In genomic region chr22:46773074-46773473, GRCh38 we compare ENCODE assay signal across 10 cellular contexts. TPM values are rescaled to one million over a fixed set of nuclear protein-coding genes. Genes with fewer than 3 reads are reported as not detected.
DNase-seq lines count a peak whose midpoint lies in the region; ATAC-seq, FAIRE-seq and TF ChIP-seq lines count a peak whose summit lies in the region.
"Had no signal": no experiment of that assay in that cellular context is flagged by ENCODE, and none has a peak within 500 bp of the region (broad histone marks: within the 10 kb centered on the region; RNA-seq: fewer than 3 reads in every experiment).

No MANE protein-coding gene starts in this region.

- H3K36me3 ChIP-seq in mesenchymal stem cell (ENCODE audit: control insufficient read depth in 1 of 2, insufficient read depth in 2 of 2, low read depth in 1 of 2, low read length in 2 of 2): peaks cover 6 to 9% of the 10 kb centered on the region in 2 experiments

- H3K4me3 ChIP-seq in A549: no peak overlapping the region
- H3K4me3 ChIP-seq in GM12865 (ENCODE audit: low read depth, low read length): peak overlapping the region; percentile 52
- H3K4me3 ChIP-seq in mesenchymal stem cell (ENCODE audit: insufficient read depth in 1 of 2, low read depth in 1 of 2, low read length in 2 of 2): no peak overlapping the region

- H4K8ac ChIP-seq in mesenchymal stem cell (ENCODE audit: low read length): no peak overlapping the region

- no peak overlapping the region for H2BK5ac ChIP-seq in mesenchymal stem cell (ENCODE audit: low read depth, low read length, poor library complexity, severe bottlenecking)

- TF ChIP-seq RAD21 in A549 (conservative IDR thresholded peaks at IDR 0.05 in 1 of 2, IDR thresholded peaks at IDR 0.05 in 1 of 2): no peak

- H2AFZ ChIP-seq in mesenchymal stem cell (ENCODE audit: low read depth, low read length): no peak overlapping the region

- peak overlapping the region in 1 of 2 experiments; percentile 34 for H3K18ac ChIP-seq in mesenchymal stem cell (ENCODE audit: low read depth in 1 of 2, low read length in 2 of 2)

- H3K4me3 Mint-ChIP-seq in activated CD8-positive, alpha-beta T cell treated with anti-CD3 and anti-CD28 coated beads, Interleukin-2, amount 10 ng/mL, durations not matched to agents 7 days and 5 days: no peak overlapping the region

- H3K36me3 Mint-ChIP-seq in activated CD8-positive, alpha-beta T cell treated with anti-CD3 and anti-CD28 coated beads, Interleukin-2, amount 10 ng/mL, durations not matched to agents 7 days and 5 days (ENCODE audit: low read depth): peaks cover 34% of the 10 kb centered on the region

- TF ChIP-seq POLR2A in A549 (IDR thresholded peaks at IDR 0.05; ENCODE audit: low read length): no peak

- no peaks in the 10 kb centered on the region for H3K27me3 ChIP-seq in mesenchymal stem cell (ENCODE audit: control insufficient read depth in 1 of 2, insufficient read depth in 1 of 2, low read length in 2 of 2)

- H3K27ac ChIP-seq in A549 (peak overlapping the region; percentile 67 to 96), mesenchymal stem cell (ENCODE audit: low read length, poor library complexity, severe bottlenecking) (peak overlapping the region; percentile 94)

- H3K79me1 ChIP-seq in mesenchymal stem cell (replicated peaks; ENCODE audit: low read length, poor library complexity, severe bottlenecking): peaks cover 20% of the 10 kb centered on the region

- no peak overlapping the region for H2BK12ac ChIP-seq in mesenchymal stem cell (ENCODE audit: low read length in 2 of 2)

- H3K9me3 ChIP-seq in A549: no peaks in the 10 kb centered on the region
- no peaks in the 10 kb centered on the region for H3K9me3 ChIP-seq in mesenchymal stem cell (ENCODE audit: control insufficient read depth, low read length)

- H3K4me1 Mint-ChIP-seq in activated CD8-positive, alpha-beta T cell treated with anti-CD3 and anti-CD28 coated beads, Interleukin-2, amount 10 ng/mL, durations not matched to agents 7 days and 5 days (ENCODE audit: low read depth): peaks cover 63% of the 10 kb centered on the region

- TF ChIP-seq EP300 in A549 (IDR thresholded peaks at IDR 0.05): no peak

- H3K9me3 Mint-ChIP-seq in activated CD8-positive, alpha-beta T cell treated with anti-CD3 and anti-CD28 coated beads, Interleukin-2, amount 10 ng/mL, durations not matched to agents 7 days and 5 days (ENCODE audit: insufficient read depth): no peaks in the 10 kb centered on the region

- DNase-seq in A549 (ENCODE audit: low read depth in 1 of 2, low spot score in 1 of 2) (no peak), GM12865 (ENCODE audit: low read depth) (peak; percentile 39), mesenchymal stem cell (no peak), ACHN (no peak), hepatic stellate cell (ENCODE audit: low spot score) (no peak), DMS53 treated with DMSO at 0.1 percent for 48 hours (lab: John Stamatoyannopoulos, UW; ENCODE audit: unreplicated experiment) (no peak)
- DNase-seq in activated CD8-positive, alpha-beta T cell treated with anti-CD3 and anti-CD28 coated beads, Interleukin-2, amount 10 ng/mL, durations not matched to agents 7 days and 5 days: no peak
- DNase-seq: activated T-cell treated with anti-CD3 and anti-CD28 coated beads, Interleukin-2, amount 50 U/mL, for 48 hours; NCI-H524 treated with DMSO at 0.1 percent for 48 hours had no signal

- in situ Hi-C loops in ACHN (cut with HindIII; ENCODE audit: low pct_ligation_motif_present, low pct_unique_long_range_greater_than_20kb, low sequenced_read_pairs): no loop called here

- H2BK120ac ChIP-seq in mesenchymal stem cell (ENCODE audit: low read depth, low read length): no peak overlapping the region

- CTCF ChIA-PET in A549 (lab: Yijun Ruan, JAX): interaction anchor here (3.6 kb wide), 1 partner anchor 25 kb away, joined by 13 read pairs; no protein-coding TSS in a partner anchor
- CTCF ChIA-PET in activated CD8-positive, alpha-beta T cell treated with anti-CD3 and anti-CD28 coated beads, Interleukin-2, amount 10 ng/mL, durations not matched to agents 7 days and 5 days (lab: Charles Lee): interaction anchor here (0.9 to 3.1 kb wide), 5 partner anchors 10 to 28 kb away, joined by 3 to 19 read pairs (median 9); partner anchors contain the start of gene TBC1D22A

- H3K9ac ChIP-seq in mesenchymal stem cell (ENCODE audit: low read length): no peak overlapping the region

- ATAC-seq in A549 (no peak), HG03135 (IDR thresholded peaks at IDR 0.05; ENCODE audit: unreplicated experiment) (no peak)
- no peak for ATAC-seq in activated CD8-positive, alpha-beta T cell treated with anti-CD3 and anti-CD28 coated beads, Interleukin-2, amount 10 ng/mL, durations not matched to agents 7 days and 5 days

- POLR2A ChIA-PET in A549 (lab: Yijun Ruan, JAX): interaction anchor here (3.5 kb wide), 1 partner anchor 11 kb away, joined by 43 read pairs; the partner anchor contains the start of gene TBC1D22A
- POLR2A ChIA-PET in activated CD8-positive, alpha-beta T cell treated with anti-CD3 and anti-CD28 coated beads, Interleukin-2, amount 10 ng/mL, durations not matched to agents 7 days and 5 days (lab: Charles Lee): interaction anchor here (3.1 kb wide), 1 partner anchor 10 kb away, joined by 25 read pairs; the partner anchor contains the start of gene TBC1D22A

- no peaks in the 10 kb centered on the region for H3K27me3 Mint-ChIP-seq in activated CD8-positive, alpha-beta T cell treated with anti-CD3 and anti-CD28 coated beads, Interleukin-2, amount 10 ng/mL, durations not matched to agents 7 days and 5 days (ENCODE audit: low read depth)

- H4K91ac ChIP-seq in mesenchymal stem cell (ENCODE audit: low read length): no peak overlapping the region

- no peak for FAIRE-seq in A549 (lab: Jason Lieb, UNC)

- peak overlapping the region in 1 of 2 experiments; percentile 7 for H3K14ac ChIP-seq in mesenchymal stem cell (ENCODE audit: low read length in 2 of 2)

- WGBS in A549 (ENCODE audit: missing lambda C conversion rate): 85% methylated on average over 10 of the region's 10 CpGs
- WGBS in mesenchymal stem cell: 92% methylated on average over 10 of the region's 10 CpGs

- TF ChIP-seq CTCF in A549 (IDR thresholded peaks at IDR 0.05) (no peak), GM12865 (IDR thresholded peaks at IDR 0.05; ENCODE audit: insufficient read depth, low read depth, low read length, missing control alignments) (no peak)

- H3K4me2 ChIP-seq in A549 (peak overlapping the region; percentile 83; the same call in 2 of the 3 replicates), mesenchymal stem cell (ENCODE audit: low read length, poor library complexity, severe bottlenecking) (no peak overlapping the region)

- peaks cover 35% of the 10 kb centered on the region for H3K4me1 ChIP-seq in A549
- peaks cover 60% of the 10 kb centered on the region for H3K4me1 ChIP-seq in mesenchymal stem cell (ENCODE audit: control insufficient read depth, insufficient read depth, low read depth, low read length)

- peak overlapping the region in 1 of 2 experiments; percentile 37 for H3K23ac ChIP-seq in mesenchymal stem cell (ENCODE audit: low read length in 2 of 2)

- peak overlapping the region; percentile 98 for H2AK5ac ChIP-seq in mesenchymal stem cell (ENCODE audit: low read length, severe bottlenecking)

- peak overlapping the region; percentile 81 for H3K27ac Mint-ChIP-seq in activated CD8-positive, alpha-beta T cell treated with anti-CD3 and anti-CD28 coated beads, Interleukin-2, amount 10 ng/mL, durations not matched to agents 7 days and 5 days

- H3K4ac ChIP-seq in mesenchymal stem cell (ENCODE audit: low read depth in 1 of 2, low read length in 2 of 2): no peak overlapping the region

- no peak overlapping the region for H2BK15ac ChIP-seq in mesenchymal stem cell (ENCODE audit: low read depth, poor library complexity, severe bottlenecking)

TF ChIP-seq in A549, 52 proteins besides CTCF, POLR2A, EP300 and RAD21:
- TF ChIP-seq MAX (IDR thresholded peaks at IDR 0.05) (no peak), NR3C1 (IDR thresholded peaks at IDR 0.05) (no peak), HDAC2 (IDR thresholded peaks at IDR 0.05) (no peak), SREBF2 (IDR thresholded peaks at IDR 0.05) (no peak), ZNF302 (CRISPR knock-in tag; IDR thresholded peaks at IDR 0.05) (no peak), FOXS1 (CRISPR knock-in tag; IDR thresholded peaks at IDR 0.05) (no peak), NPAS2 (CRISPR knock-in tag; IDR thresholded peaks at IDR 0.05; ENCODE audit: borderline replicate concordance) (no peak), JUN (IDR thresholded peaks at IDR 0.05) (no peak), CEBPB (IDR thresholded peaks at IDR 0.05) (no peak)

RNA-seq across cellular contexts. Expression of gene TBC1D22A, which starts 10.6 kb away (rescaled TPM):
- 10.4 and 10.8 TPM in 2 replicates for polyA plus RNA-seq in A549 (2011; rRNA removed)
- 11.2 and 11.7 TPM in 2 replicates for polyA plus RNA-seq in A549 (2012; cell fraction: cytosol; rRNA removed)
- 11.0 and 12.8 TPM in 2 replicates for polyA plus RNA-seq in A549 (2012; cell fraction: nucleus; rRNA removed)
- polyA plus RNA-seq in A549 (2017; fragmentation: RNase III; extraction: RNeasy Plus Mini Kit Qiagen cat#74134 plus additional on column Dnase treatment): 8.2 to 9.7 TPM (median 8.9 TPM) in 3 replicates
- polyA minus RNA-seq in A549 (2011; rRNA and poly(A)+ RNA removed): 8.2 and 12.6 TPM in 2 replicates
- 10 to 100 TPM; 34.1 to 38.7 TPM for total RNA-seq in activated CD8-positive, alpha-beta T cell treated with anti-CD3 and anti-CD28 coated beads, Interleukin-2, amount 10 ng/mL, durations not matched to agents 7 days and 5 days
- polyA plus RNA-seq in mesenchymal stem cell (2013, experiment 1 of 2): 16.5 TPM
- polyA plus RNA-seq in mesenchymal stem cell (2013, experiment 2 of 2): 17.1 TPM

RNA-seq across cellular contexts. Expression of gene CERK, which starts 35.0 kb away (rescaled TPM):
- polyA plus RNA-seq in A549 (2011; rRNA removed): 13.1 and 17.7 TPM in 2 replicates
- polyA plus RNA-seq in A549 (2012; cell fraction: cytosol; rRNA removed): 9.7 and 12.6 TPM in 2 replicates
- polyA plus RNA-seq in A549 (2012; cell fraction: nucleus; rRNA removed): 9.7 and 13.4 TPM in 2 replicates
- 13.8 to 15.6 TPM (median 15.6 TPM) in 3 replicates for polyA plus RNA-seq in A549 (2017; fragmentation: RNase III; extraction: RNeasy Plus Mini Kit Qiagen cat#74134 plus additional on column Dnase treatment)
- polyA minus RNA-seq in A549 (2011; rRNA and poly(A)+ RNA removed): 16.0 and 23.4 TPM in 2 replicates
- 10 to 100 TPM; 61.1 to 65.6 TPM for total RNA-seq in activated CD8-positive, alpha-beta T cell treated with anti-CD3 and anti-CD28 coated beads, Interleukin-2, amount 10 ng/mL, durations not matched to agents 7 days and 5 days
- polyA plus RNA-seq in mesenchymal stem cell (2013, experiment 1 of 2): 29.4 TPM
- 29.3 TPM for polyA plus RNA-seq in mesenchymal stem cell (2013, experiment 2 of 2)
